In genomic region chr21:40118527-40118926, GRCh38 we compare ENCODE assay signal across 30 cellular contexts.
DNase-seq lines count a peak whose midpoint lies in the region; ATAC-seq and TF ChIP-seq lines count a peak whose summit lies in the region.
"Had no signal": no experiment of that assay in that cellular context is flagged by ENCODE, and none has a peak within 500 bp of the region (broad histone marks: within the 10 kb centered on the region; RNA-seq: fewer than 3 reads in every experiment).

No MANE protein-coding gene starts in this region.

- H2AFZ ChIP-seq in PC-3 (ENCODE audit: low read length) = no peak overlapping the region
- H2AFZ ChIP-seq in trophoblast cell (ENCODE audit: insufficient read depth, low read length, poor library complexity) = no peak overlapping the region
- H2AFZ ChIP-seq in H9 (ENCODE audit: low read length) = no peak overlapping the region
- H2AFZ ChIP-seq: GM23248 had no signal

- H3K27ac Mint-ChIP-seq in H9 (no peak overlapping the region), T-helper 17 cell (no peak overlapping the region)
- H3K27ac Mint-ChIP-seq: activated CD4-positive, alpha-beta T cell treated with anti-CD3 and anti-CD28 coated beads for 36 hours; activated CD8-positive, alpha-beta T cell treated with anti-CD3 and anti-CD28 coated beads, Interleukin-2, amount 10 ng/mL, durations not matched to agents 7 days and 5 days; activated naive CD8-positive, alpha-beta T cell; CD8-positive, alpha-beta T cell; effector memory CD8-positive, alpha-beta T cell; natural killer cell treated with Interleukin-12 subunit alpha and Interleukin-12 subunit beta and Interleukin-15 and Interleukin-18, amount 100 ng/mL, for 72 hours had no signal

- H3F3A ChIP-seq in PC-3 (ENCODE audit: low read length, unreplicated experiment) = no peaks in the 10 kb centered on the region

- no peak overlapping the region for H3K56ac ChIP-seq in H9 (ENCODE audit: insufficient read length, low read depth, low read length)

- DNase-seq in NCI-H748 (lab: John Stamatoyannopoulos, UW; ENCODE audit: unreplicated experiment) (peak; percentile 10), NCI-H748 treated with DMSO at 0.1 percent for 48 hours (lab: John Stamatoyannopoulos, UW) (no peak), HT1080 (ENCODE audit: low read depth) (peak; percentile 20), PC-3 (peak; percentile 5), trophoblast cell (peak; percentile 36 to 82), NCI-H1092 (lab: John Stamatoyannopoulos, UW) (no peak), H9 (no peak), T-helper 17 cell (no peak)
- DNase-seq: activated CD4-positive, alpha-beta T cell treated with anti-CD3 and anti-CD28 coated beads for 36 hours; activated CD8-positive, alpha-beta T cell treated with anti-CD3 and anti-CD28 coated beads, Interleukin-2, amount 10 ng/mL, durations not matched to agents 7 days and 5 days; activated effector memory CD4-positive, alpha-beta T cell treated with Interleukin-2 at 50 U/mL for 16 hours; anterior cingulate cortex; CD8-positive, alpha-beta T cell; cortex of kidney; effector memory CD8-positive, alpha-beta T cell; foreskin fibroblast; GM23248; heart right ventricle; kidney glomerular epithelial cell; mucosa of descending colon; NCI-H1930; NCI-H526 treated with DMSO at 0.1 percent for 48 hours; RPMI8226; stomach; thyroid gland had no signal

- H3K9me2 ChIP-seq in PC-3 (replicated peaks; ENCODE audit: low read length) = no peaks in the 10 kb centered on the region

- H3K36me3 Mint-ChIP-seq in H9 (ENCODE audit: insufficient read depth in 1 of 3, low read depth in 3 of 3) = no peaks in the 10 kb centered on the region
- no peaks in the 10 kb centered on the region for H3K36me3 Mint-ChIP-seq in T-helper 17 cell (ENCODE audit: low read depth)
- H3K36me3 Mint-ChIP-seq: activated naive CD8-positive, alpha-beta T cell; CD8-positive, alpha-beta T cell; natural killer cell treated with Interleukin-12 subunit alpha and Interleukin-12 subunit beta and Interleukin-15 and Interleukin-18, amount 100 ng/mL, for 72 hours had no signal

- H3K4me1 Mint-ChIP-seq in H9 (no peaks in the 10 kb centered on the region), T-helper 17 cell (no peaks in the 10 kb centered on the region)
- H3K4me1 Mint-ChIP-seq: activated CD4-positive, alpha-beta T cell treated with anti-CD3 and anti-CD28 coated beads for 36 hours had no signal

- H3K27ac ChIP-seq in PC-3 (ENCODE audit: low read length) = no peak overlapping the region
- H3K27ac ChIP-seq in trophoblast cell (ENCODE audit: low read depth, low read length) = no peak overlapping the region
- no peak overlapping the region for H3K27ac ChIP-seq in H9 (ENCODE audit: insufficient read length, low read depth, low read length)
- H3K27ac ChIP-seq: A549, GM23248, heart right ventricle, stomach, thyroid gland had no signal

- no peak overlapping the region for H3K4me3 ChIP-seq in PC-3 (ENCODE audit: low read length)
- no peak overlapping the region for H3K4me3 ChIP-seq in trophoblast cell (ENCODE audit: low read depth, low read length)
- H3K4me3 ChIP-seq: A549, GM23248, heart right ventricle, lung, mucosa of descending colon, stomach, thyroid gland had no signal

- H4K12ac ChIP-seq in trophoblast cell (ENCODE audit: low read depth, low read length) = no peak overlapping the region

- intact Hi-C loops in PC-3 (cut with micrococcal nuclease) = no loop called here

- no peak overlapping the region for H3K18ac ChIP-seq in trophoblast cell (ENCODE audit: low read length)
- no peak overlapping the region for H3K18ac ChIP-seq in H9 (ENCODE audit: insufficient read length, low read depth, low read length)

- H3K9me3 Mint-ChIP-seq in H9 = peaks cover 7 to 8% of the 10 kb centered on the region in 2 experiments; a peak in 3 of 5 replicates

- CTCF ChIA-PET in PC-3 (lab: Charles Lee) = no interaction called here

- H4K20me1 ChIP-seq in PC-3 (ENCODE audit: low read length) (no peaks in the 10 kb centered on the region), H9 (ENCODE audit: control insufficient read depth, insufficient read depth, insufficient read length) (no peaks in the 10 kb centered on the region)

- no peak for ATAC-seq in PC-3
- ATAC-seq in T-helper 17 cell = no peak
- ATAC-seq: A549; activated CD4-positive, alpha-beta T cell treated with anti-CD3 and anti-CD28 coated beads for 36 hours; activated CD8-positive, alpha-beta T cell treated with anti-CD3 and anti-CD28 coated beads, Interleukin-2, amount 10 ng/mL, durations not matched to agents 7 days and 5 days; CD8-positive, alpha-beta T cell; effector memory CD8-positive, alpha-beta T cell; esophagus mucosa; heart right ventricle; mucosa of descending colon; natural killer cell treated with Interleukin-12 subunit alpha and Interleukin-12 subunit beta and Interleukin-15 and Interleukin-18, amount 100 ng/mL, for 72 hours had no signal

- H3K4me2 ChIP-seq in PC-3 (ENCODE audit: low read length) (no peak overlapping the region), trophoblast cell (ENCODE audit: low read length) (no peak overlapping the region), H9 (ENCODE audit: insufficient read depth, insufficient read length, low read length) (no peak overlapping the region)
- H3K4me2 ChIP-seq: A549 had no signal

- H2BK5ac ChIP-seq in trophoblast cell (ENCODE audit: low read depth, low read length, poor library complexity) (no peak overlapping the region), H9 (ENCODE audit: insufficient read length, low read length) (no peak overlapping the region)

- no peak overlapping the region for H4K91ac ChIP-seq in trophoblast cell (ENCODE audit: low read depth, low read length)
- H4K91ac ChIP-seq in H9 (ENCODE audit: insufficient read length, low read depth, low read length) = no peak overlapping the region

- no peak overlapping the region for H2BK12ac ChIP-seq in trophoblast cell (ENCODE audit: low read length)
- H2BK12ac ChIP-seq in H9 (ENCODE audit: insufficient read length, low read depth, low read length) = no peak overlapping the region

- H3K79me1 ChIP-seq in trophoblast cell (ENCODE audit: low read length) (no peaks in the 10 kb centered on the region), H9 (ENCODE audit: insufficient read depth, low read depth, low read length, poor library complexity, severe bottlenecking) (no peaks in the 10 kb centered on the region)

- H3K14ac ChIP-seq in trophoblast cell (ENCODE audit: low read length) = no peak overlapping the region
- H3K14ac ChIP-seq in H9 (ENCODE audit: insufficient read depth, low read length) = no peak overlapping the region

- no peak overlapping the region for H3K4ac ChIP-seq in trophoblast cell (ENCODE audit: low read depth, low read length)
- H3K4ac ChIP-seq in H9 (ENCODE audit: low read depth, low read length) = no peak overlapping the region

- no peak overlapping the region for H2BK15ac ChIP-seq in H9 (ENCODE audit: low read depth, low read length)

- H3K9me3 ChIP-seq in PC-3 (ENCODE audit: low read length) = no peaks in the 10 kb centered on the region
- H3K9me3 ChIP-seq in trophoblast cell (ENCODE audit: insufficient read depth, low read depth, low read length) = no peaks in the 10 kb centered on the region
- no peaks in the 10 kb centered on the region for H3K9me3 ChIP-seq in H9 (ENCODE audit: control insufficient read depth, low read depth, low read length)
- H3K9me3 ChIP-seq in T-helper 17 cell (ENCODE audit: control insufficient read depth, low read length, poor library complexity, severe bottlenecking) = no peaks in the 10 kb centered on the region
- H3K9me3 ChIP-seq: A549, stomach, thyroid gland had no signal

- H3K79me2 ChIP-seq in PC-3 (ENCODE audit: low read length) (no peaks in the 10 kb centered on the region), trophoblast cell (ENCODE audit: control insufficient read depth, insufficient read depth, low read length, poor library complexity) (no peaks in the 10 kb centered on the region), H9 (ENCODE audit: insufficient read depth, low read length) (no peaks in the 10 kb centered on the region)

- H2BK20ac ChIP-seq in H9 (ENCODE audit: low read depth, low read length, poor library complexity, severe bottlenecking) = no peak overlapping the region

- H4K8ac ChIP-seq in trophoblast cell (ENCODE audit: low read depth, low read length) (no peak overlapping the region), H9 (replicated peaks; ENCODE audit: insufficient read length, low read depth, low read length) (no peak overlapping the region)

- H3K4me1 ChIP-seq in PC-3 (ENCODE audit: insufficient read depth, low read length) (no peaks in the 10 kb centered on the region), trophoblast cell (ENCODE audit: control insufficient read depth in 1 of 2, insufficient read depth in 2 of 2, low read length in 2 of 2) (no peaks in the 10 kb centered on the region), H9 (ENCODE audit: insufficient read depth, low read length) (no peaks in the 10 kb centered on the region)
- H3K4me1 ChIP-seq: A549, stomach, thyroid gland had no signal

- no peaks in the 10 kb centered on the region for H3K36me3 ChIP-seq in PC-3 (ENCODE audit: low read depth, low read length)
- no peaks in the 10 kb centered on the region for H3K36me3 ChIP-seq in trophoblast cell (ENCODE audit: control insufficient read depth in 1 of 2, insufficient read depth in 2 of 2, low read length in 2 of 2)
- H3K36me3 ChIP-seq: heart right ventricle, stomach, thyroid gland had no signal

- BruUV-seq in PC-3 (replicated peaks; lab: Mats Ljungman, UMichigan) = no TSS peak

- no peak overlapping the region for H2AK5ac ChIP-seq in trophoblast cell (ENCODE audit: low read length)
- no peak overlapping the region for H2AK5ac ChIP-seq in H9 (ENCODE audit: insufficient read length, low read length)

- no CpG with 5 or more reads among the region's 9 CpGs for WGBS in trophoblast cell (ENCODE audit: extremely low coverage, insufficient coverage, insufficient read length)
- WGBS in H9 (ENCODE audit: extremely low coverage, insufficient read length, low lambda C conversion rate) = no CpG with 5 or more reads among the region's 9 CpGs

- POLR2A ChIA-PET in PC-3 (lab: Charles Lee; ENCODE audit: unreplicated experiment) = no interaction called here

- no peaks in the 10 kb centered on the region for H3K23me2 ChIP-seq in H9 (ENCODE audit: insufficient read length, low read depth, low read length, poor library complexity, severe bottlenecking)

- H3K27me3 Mint-ChIP-seq in H9 (ENCODE audit: low read depth) = no peaks in the 10 kb centered on the region; the same call in 1 of the 2 replicates
- H3K27me3 Mint-ChIP-seq in T-helper 17 cell = no peaks in the 10 kb centered on the region
- H3K27me3 Mint-ChIP-seq: activated CD4-positive, alpha-beta T cell treated with anti-CD3 and anti-CD28 coated beads for 36 hours; effector memory CD8-positive, alpha-beta T cell; natural killer cell treated with Interleukin-12 subunit alpha and Interleukin-12 subunit beta and Interleukin-15 and Interleukin-18, amount 100 ng/mL, for 72 hours had no signal

- H3K4me3 Mint-ChIP-seq in H9 (no peak overlapping the region), T-helper 17 cell (no peak overlapping the region)
- H3K4me3 Mint-ChIP-seq: activated CD4-positive, alpha-beta T cell treated with anti-CD3 and anti-CD28 coated beads for 36 hours; activated CD8-positive, alpha-beta T cell treated with anti-CD3 and anti-CD28 coated beads, Interleukin-2, amount 10 ng/mL, durations not matched to agents 7 days and 5 days; activated naive CD8-positive, alpha-beta T cell; CD8-positive, alpha-beta T cell; effector memory CD8-positive, alpha-beta T cell; natural killer cell treated with Interleukin-12 subunit alpha and Interleukin-12 subunit beta and Interleukin-15 and Interleukin-18, amount 100 ng/mL, for 72 hours had no signal

- H4K5ac ChIP-seq in H9 (ENCODE audit: insufficient read length, low read depth, low read length) = no peak overlapping the region

- no peak overlapping the region for H3T11ph ChIP-seq in H9 (ENCODE audit: low read length)

- TF ChIP-seq CTCF in PC-3 (conservative IDR thresholded peaks at IDR 0.05; ENCODE audit: low read depth, low read length) = no peak
- no peak for TF ChIP-seq CTCF in H9 (conservative IDR thresholded peaks at IDR 0.05)

- H3K23ac ChIP-seq in trophoblast cell (ENCODE audit: low read length) (no peak overlapping the region), H9 (ENCODE audit: insufficient read length, low read depth, low read length) (no peak overlapping the region)

- H3K27me3 ChIP-seq in PC-3 (ENCODE audit: low read length) = no peaks in the 10 kb centered on the region
- H3K27me3 ChIP-seq in trophoblast cell (ENCODE audit: insufficient read depth, low read length) = no peaks in the 10 kb centered on the region
- H3K27me3 ChIP-seq in H9 (ENCODE audit: insufficient read depth, low read length) = no peaks in the 10 kb centered on the region
- H3K27me3 ChIP-seq: stomach, thyroid gland had no signal

- H3K9ac ChIP-seq in PC-3 (ENCODE audit: low read length) (no peak overlapping the region), trophoblast cell (ENCODE audit: low read length) (no peak overlapping the region), H9 (ENCODE audit: extremely low read depth, insufficient read length, low read length) (no peak overlapping the region)
- H3K9ac ChIP-seq: GM23248 had no signal

- H2BK120ac ChIP-seq in trophoblast cell (ENCODE audit: insufficient read depth, low read length, poor library complexity) (no peak overlapping the region), H9 (ENCODE audit: low read depth, low read length, poor library complexity, severe bottlenecking) (no peak overlapping the region)

Comparison
In these comparisons a context has a peak if more than half of its experiments do, and no peak if none do; other contexts are left out.
1. DNase-seq: peak in NCI-H748 (single experiment), HT1080 (single experiment), PC-3 (single experiment) and trophoblast cell (2 of 2); none in NCI-H748 treated with DMSO at 0.1 percent for 48 hours (single experiment), NCI-H1092 (single experiment), H9 (single experiment) and T-helper 17 cell (0 of 3).